8 cellular contexts compared by ENCODE assay signal in genomic region chr5:43750809-43751208, GRCh38.
"Had no signal": no experiment of that assay in that cellular context is flagged by ENCODE, and none has a peak within 500 bp of the region (broad histone marks: within the 10 kb centered on the region; RNA-seq: fewer than 3 reads in every experiment).

No MANE protein-coding gene starts in this region.

- DNase-seq: H9, HCEC 1CT, KG1 had no signal

- H3K27me3 Mint-ChIP-seq: IgD-negative memory B cell had no signal

- H3K27ac Mint-ChIP-seq: GM23338, H9, IgD-negative memory B cell had no signal

- ATAC-seq: GM23338 had no signal

- H3K4me3 ChIP-seq: GM23338 had no signal

- H3K36me3 Mint-ChIP-seq: IgD-negative memory B cell had no signal

- FAIRE-seq: H1, H54, HTR-8/SVneo had no signal

- H3K4me3 Mint-ChIP-seq: GM23338, H9, IgD-negative memory B cell had no signal

- H3K4me2 ChIP-seq: GM23338 had no signal

- H3K4me1 Mint-ChIP-seq: GM23338, H9, IgD-negative memory B cell had no signal

- H2AFZ ChIP-seq: GM23338 had no signal
